25 cellular contexts compared by ENCODE assay signal in genomic region chr3:176930942-176931341, GRCh38.
"Had no signal": no experiment of that assay in that cellular context is flagged by ENCODE, and none has a peak within 500 bp of the region (broad histone marks: within the 10 kb centered on the region; RNA-seq: fewer than 3 reads in every experiment).

No MANE protein-coding gene starts in this region.

- H3K9me3 ChIP-seq: colonic mucosa, esophagus muscularis mucosa, esophagus squamous epithelium, gastrocnemius medialis, gastroesophageal sphincter, heart left ventricle, heart right ventricle had no signal

- H3K27ac ChIP-seq: colonic mucosa, coronary artery, dorsolateral prefrontal cortex, epithelial cell of prostate, esophagus muscularis mucosa, esophagus squamous epithelium, foreskin keratinocyte, gastrocnemius medialis, gastroesophageal sphincter, heart left ventricle, heart right ventricle had no signal

- H3K9me3 Mint-ChIP-seq: dendritic cell treated with granulocyte-macrophage colony-stimulating factor and Interleukin-4, amounts not matched to agents 40 ng/mL and 50 ng/mL, for 4 days; effector memory CD8-positive, alpha-beta T cell had no signal

- H3K36me3 ChIP-seq: colonic mucosa, esophagus muscularis mucosa, esophagus squamous epithelium, gastrocnemius medialis, gastroesophageal sphincter, heart left ventricle, heart right ventricle had no signal

- H3K4me3 ChIP-seq: colonic mucosa, coronary artery, dorsolateral prefrontal cortex, esophagus muscularis mucosa, esophagus squamous epithelium, gastrocnemius medialis, gastroesophageal sphincter, heart left ventricle, heart right ventricle had no signal

- H3K4me3 Mint-ChIP-seq: dendritic cell treated with granulocyte-macrophage colony-stimulating factor and Interleukin-4, amounts not matched to agents 40 ng/mL and 50 ng/mL, for 4 days; effector memory CD8-positive, alpha-beta T cell; endodermal cell had no signal

- H3K27me3 Mint-ChIP-seq: dendritic cell treated with granulocyte-macrophage colony-stimulating factor and Interleukin-4, amounts not matched to agents 40 ng/mL and 50 ng/mL, for 4 days had no signal

- H3K27ac Mint-ChIP-seq: dendritic cell treated with granulocyte-macrophage colony-stimulating factor and Interleukin-4, amounts not matched to agents 40 ng/mL and 50 ng/mL, for 4 days; effector memory CD8-positive, alpha-beta T cell; endodermal cell had no signal

- DNase-seq: colonic mucosa; cortex of kidney; dermis blood vessel endothelial cell; dorsolateral prefrontal cortex; effector CD4-positive, alpha-beta T cell; effector CD8-positive, alpha-beta T cell; effector memory CD4-positive, alpha-beta T cell; effector memory CD8-positive, alpha-beta T cell; endodermal cell; erythroblast; esophagus squamous epithelium; foreskin fibroblast; foreskin keratinocyte; foreskin melanocyte; gastrocnemius medialis; glutamatergic neuron; head of caudate nucleus; heart left ventricle; heart right ventricle had no signal

- H3K4me1 Mint-ChIP-seq: endodermal cell had no signal

- ATAC-seq: effector memory CD8-positive, alpha-beta T cell; esophagus mucosa; foreskin keratinocyte; gastrocnemius medialis; gastroesophageal sphincter; heart left ventricle; heart right ventricle had no signal

- H3K27me3 ChIP-seq: colonic mucosa, dorsolateral prefrontal cortex, esophagus muscularis mucosa, esophagus squamous epithelium, foreskin keratinocyte, gastrocnemius medialis, gastroesophageal sphincter, heart right ventricle had no signal
